ENCODE assay signal across 8 cellular contexts in genomic region chr1:112390775-112391602, GRCh38. TPM values are rescaled to one million over a fixed set of nuclear protein-coding genes. Genes with fewer than 3 reads are reported as not detected.
A peak's percentile ranks its signal among the peaks of the same experiment; 100 is the strongest.
DNase-seq lines count a peak whose midpoint lies in the region; ATAC-seq and TF ChIP-seq lines count a peak whose summit lies in the region.

No MANE protein-coding gene starts in this region.

- no peaks in the 10 kb centered on the region for H3K36me3 Mint-ChIP-seq in activated CD4-positive, alpha-beta T cell treated with anti-CD3 and anti-CD28 coated beads, Interleukin-2, amount 10 ng/mL, durations not matched to agents 24 days and 14 days (ENCODE audit: low read depth)

- peak overlapping the region; percentile 37 to 38 for H3K4me3 ChIP-seq in left lung

- H3K27ac ChIP-seq in left lung: peak overlapping the region; percentile 80 to 81

- no peaks in the 10 kb centered on the region for H3K36me3 ChIP-seq in left lung

- peaks cover 24 to 48% of the 10 kb centered on the region in 2 donors for H3K4me1 ChIP-seq in left lung

- H3K4me3 Mint-ChIP-seq in activated CD4-positive, alpha-beta T cell treated with anti-CD3 and anti-CD28 coated beads, Interleukin-2, amount 10 ng/mL, durations not matched to agents 24 days and 14 days: peak overlapping the region; percentile 80

- H3K27ac Mint-ChIP-seq in activated CD4-positive, alpha-beta T cell treated with anti-CD3 and anti-CD28 coated beads, Interleukin-2, amount 10 ng/mL, durations not matched to agents 24 days and 14 days: peak overlapping the region; percentile 62

- DNase-seq in AG08396 (ENCODE audit: low spot score): peak; percentile 87
- peak; percentile 94 to 98 for DNase-seq in NCI-H526 (lab: John Stamatoyannopoulos, UW)
- peak; percentile 94 for DNase-seq in activated CD4-positive, alpha-beta T cell treated with anti-CD3 and anti-CD28 coated beads, Interleukin-2, amount 10 ng/mL, durations not matched to agents 24 days and 14 days
- DNase-seq in dedifferentiated amniotic fluid mesenchymal stem cell (ENCODE audit: extremely low spot score): peak; percentile 96
- DNase-seq in left lung: peak in 1 of 2 donors; percentile 86
- peak; percentile 66 for DNase-seq in stimulated activated CD4-positive, alpha-beta T cell treated with anti-CD3 and anti-CD28 coated beads, Interleukin-2, amount 100 ng/mL, for 4 hours (ENCODE audit: low read depth)

- peak; percentile 89 to 95 for TF ChIP-seq CTCF in left lung (IDR thresholded peaks at IDR 0.05)

- no peaks in the 10 kb centered on the region for H3K9me3 Mint-ChIP-seq in activated CD4-positive, alpha-beta T cell treated with anti-CD3 and anti-CD28 coated beads, Interleukin-2, amount 10 ng/mL, durations not matched to agents 24 days and 14 days

- intact Hi-C loops in activated CD4-positive, alpha-beta T cell treated with anti-CD3 and anti-CD28 coated beads, Interleukin-2, amount 10 ng/mL, durations not matched to agents 24 days and 14 days (cut with micrococcal nuclease): loop anchor here (1.0 to 10.0 kb wide), 6 partner anchors 75 to 684 kb away; partner anchors contain the start of genes LRIG2, PPM1J, RHOC and WNT2B
- intact Hi-C loops in left lung (cut with DNase I): loop anchor here (10.0 kb wide), 2 partner anchors 74 to 314 kb away; partner anchors contain the start of gene RHOC (in 1 of the 2)

- peaks cover 37% of the 10 kb centered on the region for H3K4me1 Mint-ChIP-seq in activated CD4-positive, alpha-beta T cell treated with anti-CD3 and anti-CD28 coated beads, Interleukin-2, amount 10 ng/mL, durations not matched to agents 24 days and 14 days

- peaks cover 9% of the 10 kb centered on the region for H3K27me3 Mint-ChIP-seq in activated CD4-positive, alpha-beta T cell treated with anti-CD3 and anti-CD28 coated beads, Interleukin-2, amount 10 ng/mL, durations not matched to agents 24 days and 14 days

- H3K27me3 ChIP-seq in left lung: no peaks in the 10 kb centered on the region

- ATAC-seq in GM19025 (IDR thresholded peaks at IDR 0.05; ENCODE audit: low read depth, unreplicated experiment): peak; percentile 48
- peak; percentile 37 for ATAC-seq in HG03469 (IDR thresholded peaks at IDR 0.05; ENCODE audit: unreplicated experiment)
- ATAC-seq in left lung: peak; percentile 91

- no peaks in the 10 kb centered on the region for H3K9me3 ChIP-seq in left lung

RNA-seq across cellular contexts. Expression of gene CTTNBP2NL, which starts 5.0 kb away (rescaled TPM):
- total RNA-seq in activated CD4-positive, alpha-beta T cell treated with anti-CD3 and anti-CD28 coated beads, Interleukin-2, amount 10 ng/mL, durations not matched to agents 24 days and 14 days: 3.9 and 4.1 TPM in 2 replicates
- total RNA-seq in left lung: 10 to 100 TPM; 42.3 to 49.2 TPM

Comparison
In these comparisons a context has a peak if more than half of its experiments do, and no peak if none do; other contexts are left out.
1. ATAC-seq: peak in every context shown above with its lines; median percentile 91 in left lung; 48 in GM19025; 37 in HG03469.